ENCODE assay signal across 11 cellular contexts in genomic region chr18:57619881-57620280, GRCh38. TPM values are rescaled to one million over a fixed set of nuclear protein-coding genes. Genes with fewer than 3 reads are reported as not detected.
DNase-seq lines count a peak whose midpoint lies in the region; ATAC-seq, FAIRE-seq and TF ChIP-seq lines count a peak whose summit lies in the region.
"Had no signal": no experiment of that assay in that cellular context is flagged by ENCODE, and none has a peak within 500 bp of the region (broad histone marks: within the 10 kb centered on the region; RNA-seq: fewer than 3 reads in every experiment).

No MANE protein-coding gene starts in this region.

- TF ChIP-seq CTCF in HCT116 (IDR thresholded peaks at IDR 0.05 in 2 of 3, conservative IDR thresholded peaks at IDR 0.05 in 1 of 3; ENCODE audit: borderline replicate concordance in 1 of 3, insufficient read depth in 1 of 3, low read depth in 2 of 3, low read length in 2 of 3) = no peak
- TF ChIP-seq CTCF in pancreas (IDR thresholded peaks at IDR 0.05) = no peak

- H2AFZ ChIP-seq in HCT116 (ENCODE audit: low read depth, low read length, poor library complexity, severe bottlenecking) (no peak overlapping the region), mesenchymal stem cell (ENCODE audit: low read depth, low read length) (no peak overlapping the region)

- no TSS peak for BruUV-seq in HCT116 (replicated peaks; lab: Mats Ljungman, UMichigan)

- no peak overlapping the region for H3K14ac ChIP-seq in mesenchymal stem cell (ENCODE audit: low read length in 2 of 2)

- H2AK5ac ChIP-seq in mesenchymal stem cell (ENCODE audit: low read length, severe bottlenecking) = no peak overlapping the region

- H2BK12ac ChIP-seq in mesenchymal stem cell (ENCODE audit: low read length in 2 of 2) = no peak overlapping the region

- no peaks in the 10 kb centered on the region for H3K9me3 Mint-ChIP-seq in activated T-helper 17 cell treated with anti-CD3 and anti-CD28 coated beads, Interleukin-2, amount 50 U/mL, for 72 hours

- H3K36me3 ChIP-seq in BLaER1 treated with 17β-estradiol and CSF1 and Interleukin-3, amounts not matched to agents 10 nM and 100 nM = peaks cover 39 to 56% (median 52%) of the 10 kb centered on the region in 11 experiments
- H3K36me3 ChIP-seq in HCT116 (ENCODE audit: control insufficient read depth in 1 of 2, insufficient read depth in 2 of 2, low read length in 2 of 2) (peaks cover 13 to 19% of the 10 kb centered on the region in 2 experiments; a peak in 3 of 4 replicates), mesenchymal stem cell (ENCODE audit: control insufficient read depth in 1 of 2, insufficient read depth in 2 of 2, low read depth in 1 of 2, low read length in 2 of 2) (peaks cover 10 to 34% of the 10 kb centered on the region in 2 experiments), pancreas (peaks cover 0 to 11% (median 4%) of the 10 kb centered on the region in 3 donors)

- H3K23ac ChIP-seq in mesenchymal stem cell (ENCODE audit: low read length in 2 of 2) = no peak overlapping the region

- H4K91ac ChIP-seq in mesenchymal stem cell (ENCODE audit: low read length) = peak overlapping the region; percentile 18

- peak overlapping the region; percentile 46 to 97 (median 91); a peak in 18 of 22 replicates for H3K9ac ChIP-seq in BLaER1 treated with 17β-estradiol and CSF1 and Interleukin-3, amounts not matched to agents 10 nM and 100 nM
- H3K9ac ChIP-seq in HCT116 (ENCODE audit: low read length) = peak overlapping the region; percentile 87; the same call in 1 of the 2 replicates
- peak overlapping the region; percentile 98 for H3K9ac ChIP-seq in mesenchymal stem cell (ENCODE audit: low read length)

- peak overlapping the region; percentile 92 for H3K27ac Mint-ChIP-seq in activated T-helper 17 cell treated with anti-CD3 and anti-CD28 coated beads, Interleukin-2, amount 50 U/mL, for 72 hours

- H3K4me3 Mint-ChIP-seq in activated T-helper 17 cell treated with anti-CD3 and anti-CD28 coated beads, Interleukin-2, amount 50 U/mL, for 72 hours = peak overlapping the region; percentile 86

- CTCF ChIA-PET in HCT116 (lab: Charles Lee) = no interaction called here

- DNase-seq in HCT116 (ENCODE audit: low read depth, low spot score) (no peak), mesenchymal stem cell (no peak), NCI-H146 treated with DMSO at 0.1 percent for 48 hours (lab: John Stamatoyannopoulos, UW; ENCODE audit: unreplicated experiment) (no peak), retina (no peak), pancreas (no peak)
- DNase-seq: foreskin fibroblast; NCI-H187; NK-92 treated with Interleukin-12 subunit alpha and Interleukin-12 subunit beta, amount 100 ng/mL, for 24 hours had no signal

- no peak overlapping the region for H2BK120ac ChIP-seq in mesenchymal stem cell (ENCODE audit: low read depth, low read length)

- H2BK5ac ChIP-seq in mesenchymal stem cell (ENCODE audit: low read depth, low read length, poor library complexity, severe bottlenecking) = no peak overlapping the region

- no peak overlapping the region for H4K8ac ChIP-seq in mesenchymal stem cell (ENCODE audit: low read length)

- TF ChIP-seq POLR2A in HCT116 (IDR thresholded peaks at IDR 0.05; ENCODE audit: borderline replicate concordance, extremely low read depth, insufficient read depth, insufficient read length) = no peak

- no peaks in the 10 kb centered on the region for H3K27me3 ChIP-seq in BLaER1 treated with 17β-estradiol and CSF1 and Interleukin-3, amounts not matched to agents 10 nM and 100 nM
- H3K27me3 ChIP-seq in HCT116 (ENCODE audit: insufficient read depth, low read length) (no peaks in the 10 kb centered on the region), mesenchymal stem cell (ENCODE audit: control insufficient read depth in 1 of 2, insufficient read depth in 1 of 2, low read length in 2 of 2) (no peaks in the 10 kb centered on the region), pancreas (no peaks in the 10 kb centered on the region)

- no peak overlapping the region for H3K18ac ChIP-seq in mesenchymal stem cell (ENCODE audit: low read depth in 1 of 2, low read length in 2 of 2)

- H3K27ac ChIP-seq in BLaER1 treated with 17β-estradiol and CSF1 and Interleukin-3, amounts not matched to agents 10 nM and 100 nM = peak overlapping the region in 10 of 11 experiments; percentile 5 to 99 (median 94); a peak in 11 of 22 replicates
- no peak overlapping the region for H3K27ac ChIP-seq in HCT116 (ENCODE audit: low read depth, low read length)
- peak overlapping the region; percentile 55 for H3K27ac ChIP-seq in mesenchymal stem cell (ENCODE audit: low read length, poor library complexity, severe bottlenecking)
- H3K27ac ChIP-seq in pancreas = no peak overlapping the region

- POLR2A ChIA-PET in HCT116 (lab: Charles Lee) = interaction anchor here (0.6 kb wide), 1 partner anchor 247 kb away, joined by 3 read pairs; no protein-coding TSS in a partner anchor

- no peaks in the 10 kb centered on the region for H3K9me2 ChIP-seq in HCT116 (ENCODE audit: insufficient read depth)

- H3K79me2 ChIP-seq in HCT116 (ENCODE audit: insufficient read depth, low read length) = peaks cover 59% of the 10 kb centered on the region

- peaks cover 7% of the 10 kb centered on the region for H3K79me1 ChIP-seq in mesenchymal stem cell (replicated peaks; ENCODE audit: low read length, poor library complexity, severe bottlenecking)

- RAD21 ChIA-PET in HCT116 (lab: Charles Lee; ENCODE audit: low non-redundant PET in 1 of 2, low total read pairs in 2 of 2, uncharacterized antibody in 2 of 2, unreplicated experiment in 2 of 2) = no interaction called here

- peak overlapping the region; percentile 73 to 93 (median 82) for H3K4me2 ChIP-seq in BLaER1 treated with 17β-estradiol and CSF1 and Interleukin-3, amounts not matched to agents 10 nM and 100 nM
- peak overlapping the region; percentile 63 for H3K4me2 ChIP-seq in HCT116 (ENCODE audit: low read length)
- H3K4me2 ChIP-seq in mesenchymal stem cell (ENCODE audit: low read length, poor library complexity, severe bottlenecking) = no peak overlapping the region

- no peaks in the 10 kb centered on the region for H3K27me3 Mint-ChIP-seq in activated T-helper 17 cell treated with anti-CD3 and anti-CD28 coated beads, Interleukin-2, amount 50 U/mL, for 72 hours

- WGBS in mesenchymal stem cell = 100% methylated on average over 2 of the region's 3 CpGs
- 93 to 94% methylated on average over 3 of the region's 3 CpGs for WGBS in pancreas, 2 donors

- FAIRE-seq in pancreas (lab: Jason Lieb, UNC) = no peak

- H3K4me3 ChIP-seq in BLaER1 treated with 17β-estradiol and CSF1 and Interleukin-3, amounts not matched to agents 10 nM and 100 nM = peak overlapping the region; percentile 73 to 84 (median 79); a peak in 13 of 20 replicates
- H3K4me3 ChIP-seq in HCT116 (replicated peaks in 1 of 2; ENCODE audit: low read depth in 1 of 2, low read length in 2 of 2) = no peak overlapping the region
- peak overlapping the region in 1 of 2 experiments; percentile 91 for H3K4me3 ChIP-seq in mesenchymal stem cell (ENCODE audit: insufficient read depth in 1 of 2, low read depth in 1 of 2, low read length in 2 of 2)
- H3K4me3 ChIP-seq in pancreas = no peak overlapping the region

- H2BK15ac ChIP-seq in mesenchymal stem cell (ENCODE audit: low read depth, poor library complexity, severe bottlenecking) = no peak overlapping the region

- H3K36me3 Mint-ChIP-seq in activated T-helper 17 cell treated with anti-CD3 and anti-CD28 coated beads, Interleukin-2, amount 50 U/mL, for 72 hours (ENCODE audit: low read depth) = peaks cover 71% of the 10 kb centered on the region

- no peak for TF ChIP-seq RAD21 in HCT116 (IDR thresholded peaks at IDR 0.05; ENCODE audit: low read depth)

- no peak overlapping the region for H3K4ac ChIP-seq in mesenchymal stem cell (ENCODE audit: low read depth in 1 of 2, low read length in 2 of 2)

- ATAC-seq in HCT116 = no peak
- ATAC-seq in activated T-helper 17 cell treated with anti-CD3 and anti-CD28 coated beads, Interleukin-2, amount 50 U/mL, for 72 hours (replicated peaks) = no peak
- no peak for ATAC-seq in HG03045 (IDR thresholded peaks at IDR 0.05; ENCODE audit: unreplicated experiment)
- no peak for ATAC-seq in pancreas

- peaks cover 31 to 45% (median 36%) of the 10 kb centered on the region in 10 experiments for H3K4me1 ChIP-seq in BLaER1 treated with 17β-estradiol and CSF1 and Interleukin-3, amounts not matched to agents 10 nM and 100 nM
- H3K4me1 ChIP-seq in HCT116 (ENCODE audit: control insufficient read depth in 1 of 2, insufficient read depth in 2 of 2, low read length in 2 of 2) (peaks cover 5 to 19% of the 10 kb centered on the region in 2 experiments), mesenchymal stem cell (ENCODE audit: control insufficient read depth, insufficient read depth, low read depth, low read length) (peaks cover 8% of the 10 kb centered on the region), pancreas (peaks cover 0 to 11% (median 8%) of the 10 kb centered on the region in 3 donors)

- peaks cover 21 to 57% (median 49%) of the 10 kb centered on the region in 11 experiments; a peak in 21 of 22 replicates for H4K20me1 ChIP-seq in BLaER1 treated with 17β-estradiol and CSF1 and Interleukin-3, amounts not matched to agents 10 nM and 100 nM
- no peaks in the 10 kb centered on the region for H4K20me1 ChIP-seq in HCT116 (ENCODE audit: insufficient read depth)

- intact Hi-C loops in HCT116 (cut with micrococcal nuclease) = loop anchor here (10.0 kb wide), 1 partner anchor 505 kb away; no protein-coding TSS in a partner anchor
- intact Hi-C loops in pancreas (cut with DNase I) = no loop called here

- H3K9me3 ChIP-seq in BLaER1 treated with 17β-estradiol and CSF1 and Interleukin-3, amounts not matched to agents 10 nM and 100 nM (replicated peaks in 1 of 11) = no peaks in the 10 kb centered on the region
- H3K9me3 ChIP-seq in HCT116 (ENCODE audit: control insufficient read depth in 1 of 2, insufficient read depth in 1 of 2, low read depth in 1 of 2, low read length in 2 of 2) (no peaks in the 10 kb centered on the region), mesenchymal stem cell (ENCODE audit: control insufficient read depth, low read length) (no peaks in the 10 kb centered on the region), pancreas (no peaks in the 10 kb centered on the region)

- peaks cover 3% of the 10 kb centered on the region for H3K4me1 Mint-ChIP-seq in activated T-helper 17 cell treated with anti-CD3 and anti-CD28 coated beads, Interleukin-2, amount 50 U/mL, for 72 hours

RNA-seq across cellular contexts. Expression of gene NARS1, which starts 1.8 kb away (rescaled TPM):
- total RNA-seq in HCT116 (2021; ENCODE audit: unreplicated experiment) (177 TPM), pancreas (10 to 100 TPM; 27.8 to 62.9 (median 42.1) TPM)
- polyA plus RNA-seq in HCT116 (2012) = 123 and 132 TPM in 2 replicates
- total RNA-seq in activated T-helper 17 cell treated with anti-CD3 and anti-CD28 coated beads, Interleukin-2, amount 50 U/mL, for 72 hours = 10 to 100 TPM; 43.0 to 99.0 TPM
- polyA plus RNA-seq in mesenchymal stem cell (2013, experiment 1 of 2) = 119 TPM
- 117 TPM for polyA plus RNA-seq in mesenchymal stem cell (2013, experiment 2 of 2)
- polyA plus RNA-seq in pancreas = 10 to 100 TPM; 28.9 to 46.7 TPM

RNA-seq across cellular contexts. Expression of gene FECH, which starts 33.4 kb away (rescaled TPM):
- total RNA-seq in HCT116 (2021; ENCODE audit: unreplicated experiment) (42.7 TPM), pancreas (10 to 100 TPM in 3 of 6 donors, 1 to 10 TPM in 3; 7.5 to 14.6 (median 9.6) TPM)
- polyA plus RNA-seq in HCT116 (2012) = 26.4 and 34.8 TPM in 2 replicates
- 10 to 100 TPM; 15.0 to 26.2 TPM for total RNA-seq in activated T-helper 17 cell treated with anti-CD3 and anti-CD28 coated beads, Interleukin-2, amount 50 U/mL, for 72 hours
- polyA plus RNA-seq in mesenchymal stem cell (2013, experiment 1 of 2) = 32.7 TPM
- polyA plus RNA-seq in mesenchymal stem cell (2013, experiment 2 of 2) = 32.3 TPM
- polyA plus RNA-seq in pancreas = 1 to 10 TPM; 3.4 to 7.5 TPM

Comparison
In these comparisons a context has a peak if more than half of its experiments do, and no peak if none do; other contexts are left out.
1. H3K27ac ChIP-seq: peak in BLaER1 treated with 17β-estradiol and CSF1 and Interleukin-3, amounts not matched to agents 10 nM and 100 nM (10 of 11) and mesenchymal stem cell (single experiment); none in HCT116 (single experiment) and pancreas (0 of 4).
2. H3K4me3 ChIP-seq: peak in BLaER1 treated with 17β-estradiol and CSF1 and Interleukin-3, amounts not matched to agents 10 nM and 100 nM (10 of 10); none in HCT116 (0 of 2) and pancreas (0 of 4).
3. Peak in every context shown above with its lines, with median percentiles within 50 percentile points of each other: H3K9ac ChIP-seq.